In genomic region chr3:138441256-138441655, GRCh38 we compare ENCODE assay signal across 16 cellular contexts. TPM values are rescaled to one million over a fixed set of nuclear protein-coding genes. Genes with fewer than 3 reads are reported as not detected.
A peak's percentile ranks its signal among the peaks of the same experiment; 100 is the strongest.
DNase-seq lines count a peak whose midpoint lies in the region; ATAC-seq and TF ChIP-seq lines count a peak whose summit lies in the region.
"Had no signal": no experiment of that assay in that cellular context is flagged by ENCODE, and none has a peak within 500 bp of the region (broad histone marks: within the 10 kb centered on the region; RNA-seq: fewer than 3 reads in every experiment).

No MANE protein-coding gene starts in this region.

- TF ChIP-seq CTCF in lower lobe of right lung (IDR thresholded peaks at IDR 0.05) (no peak), thyroid gland (IDR thresholded peaks at IDR 0.05) (no peak), MM.1S (IDR thresholded peaks at IDR 0.05; ENCODE audit: low read length) (no peak)

- intact Hi-C loops in lower lobe of right lung (cut with DNase I): no loop called here
- intact Hi-C loops in thyroid gland (cut with DNase I): no loop called here

- H3K27ac ChIP-seq in lower lobe of right lung: peak overlapping the region; percentile 36
- peak overlapping the region; percentile 59 to 75 (median 68) for H3K27ac ChIP-seq in thyroid gland
- no peak overlapping the region for H3K27ac ChIP-seq in MM.1S (ENCODE audit: low read length)
- H3K27ac ChIP-seq: SK-N-MC had no signal

- no peaks in the 10 kb centered on the region for H4K20me1 ChIP-seq in MM.1S (ENCODE audit: insufficient read depth, low read length)

- peaks cover 6% of the 10 kb centered on the region for H3K27me3 ChIP-seq in H7 (ENCODE audit: control insufficient read depth, insufficient read depth, low read length)
- H3K27me3 ChIP-seq in NT2/D1 (ENCODE audit: insufficient read depth, insufficient read length): peaks cover 9% of the 10 kb centered on the region
- no peaks in the 10 kb centered on the region for H3K27me3 ChIP-seq in lower lobe of right lung (ENCODE audit: low read depth)
- H3K27me3 ChIP-seq in thyroid gland: no peaks in the 10 kb centered on the region
- H3K27me3 ChIP-seq in MM.1S (replicated peaks; ENCODE audit: insufficient read depth, low read length): no peaks in the 10 kb centered on the region
- H3K27me3 ChIP-seq: MG63 had no signal

- TF ChIP-seq POLR2A in thyroid gland (IDR thresholded peaks at IDR 0.05): no peak

- H3K4me3 ChIP-seq in H7 (ENCODE audit: insufficient read depth, low read depth, low read length) (no peak overlapping the region), NT2/D1 (ENCODE audit: insufficient read length, low read depth) (no peak overlapping the region), lower lobe of right lung (no peak overlapping the region), thyroid gland (replicated peaks in 1 of 3) (no peak overlapping the region), MM.1S (ENCODE audit: low read length) (no peak overlapping the region)
- H3K4me3 ChIP-seq: MG63, SK-N-MC had no signal

- H2AFZ ChIP-seq in MM.1S (ENCODE audit: low read length): no peak overlapping the region

- H3K4me2 ChIP-seq in MM.1S (ENCODE audit: low read depth, low read length): no peak overlapping the region

- H3K79me2 ChIP-seq in MM.1S (ENCODE audit: low read length): no peaks in the 10 kb centered on the region

- no peaks in the 10 kb centered on the region for H3K9me2 ChIP-seq in MM.1S (replicated peaks; ENCODE audit: insufficient read depth, low read length)

- H3K9ac ChIP-seq in NT2/D1 (ENCODE audit: insufficient read length, low read depth): peak overlapping the region; percentile 46
- H3K9ac ChIP-seq in MM.1S (ENCODE audit: low read length): no peak overlapping the region

- H3F3A ChIP-seq in MM.1S (ENCODE audit: insufficient read depth, low read length): no peaks in the 10 kb centered on the region

- H3K9me3 ChIP-seq in NT2/D1 (ENCODE audit: insufficient read depth, low read length) (no peaks in the 10 kb centered on the region), lower lobe of right lung (no peaks in the 10 kb centered on the region), thyroid gland (no peaks in the 10 kb centered on the region), MM.1S (replicated peaks; ENCODE audit: insufficient read depth, low read length) (no peaks in the 10 kb centered on the region)
- H3K9me3 ChIP-seq: MG63 had no signal

- ATAC-seq in lower lobe of right lung: no peak

- DNase-seq in H7 (peak; percentile 44), NT2/D1 (ENCODE audit: low read depth, low spot score) (no peak), lower lobe of right lung (no peak), thyroid gland (no peak), cortex of kidney (lab: John Stamatoyannopoulos, UW) (no peak), Ammon's horn (ENCODE audit: low spot score) (no peak), MM.1S (no peak)
- DNase-seq: AML-193, DND-41, Kasumi-1, NCI-H1092, NCI-H146, NCI-H2081 had no signal

- H3K4me1 ChIP-seq in NT2/D1 (ENCODE audit: insufficient read depth, insufficient read length): peaks cover 31% of the 10 kb centered on the region
- peaks cover 40% of the 10 kb centered on the region for H3K4me1 ChIP-seq in lower lobe of right lung
- peaks cover 19 to 36% of the 10 kb centered on the region in 2 donors for H3K4me1 ChIP-seq in thyroid gland
- H3K4me1 ChIP-seq in MM.1S (ENCODE audit: low read length): no peaks in the 10 kb centered on the region

- H3K36me3 ChIP-seq in H7 (replicated peaks; ENCODE audit: control insufficient read depth, insufficient read depth, low read length): no peaks in the 10 kb centered on the region
- peaks cover 26% of the 10 kb centered on the region for H3K36me3 ChIP-seq in NT2/D1 (ENCODE audit: insufficient read depth, insufficient read length, low read length)
- H3K36me3 ChIP-seq in lower lobe of right lung: no peaks in the 10 kb centered on the region
- no peaks in the 10 kb centered on the region for H3K36me3 ChIP-seq in thyroid gland
- H3K36me3 ChIP-seq in MM.1S (replicated peaks; ENCODE audit: insufficient read depth, low read length): no peaks in the 10 kb centered on the region
- H3K36me3 ChIP-seq: MG63 had no signal

- WGBS in thyroid gland, 2 donors: 80 to 100% methylated on average over 2 of the region's 2 CpGs

RNA-seq across cellular contexts. Expression of gene ESYT3, which starts 6.8 kb away (rescaled TPM):
- 5.6 and 10.9 TPM in 2 replicates for total RNA-seq in H7 (2014; rRNA removed; shearing (Covaris generic))
- total RNA-seq in lower lobe of right lung (40.3 TPM), thyroid gland (10 to 100 TPM; 19.9 to 82.8 (median 22.7) TPM)
- total RNA-seq: OCI-LY7 had no signal
